Comparison of ENCODE assay signal across 18 cellular contexts in genomic region chr18:73708596-73708995, GRCh38.
DNase-seq lines count a peak whose midpoint lies in the region; ATAC-seq and TF ChIP-seq lines count a peak whose summit lies in the region.
"Had no signal": no experiment of that assay in that cellular context is flagged by ENCODE, and none has a peak within 500 bp of the region (broad histone marks: within the 10 kb centered on the region; RNA-seq: fewer than 3 reads in every experiment).

No MANE protein-coding gene starts in this region.

- H2BK5ac ChIP-seq in IMR-90 (ENCODE audit: low read depth, low read length, poor library complexity, severe bottlenecking) (no peak overlapping the region), trophoblast cell (ENCODE audit: low read depth, low read length, poor library complexity) (no peak overlapping the region)

- no peaks in the 10 kb centered on the region for H3K4me1 Mint-ChIP-seq in neural progenitor cell
- no peaks in the 10 kb centered on the region for H3K4me1 Mint-ChIP-seq in activated CD4-positive, alpha-beta memory T cell treated with anti-CD3 and anti-CD28 coated beads, Interleukin-2, amount 10 ng/mL, durations not matched to agents 7 days and 5 days
- H3K4me1 Mint-ChIP-seq: CD4-positive, alpha-beta memory T cell; GM23338 had no signal

- in situ Hi-C loops in IMR-90 (cut with MboI; ENCODE audit: low sequenced_read_pairs) = no loop called here

- no peak overlapping the region for H3K4me3 Mint-ChIP-seq in neural progenitor cell
- H3K4me3 Mint-ChIP-seq in activated CD4-positive, alpha-beta memory T cell treated with anti-CD3 and anti-CD28 coated beads, Interleukin-2, amount 10 ng/mL, durations not matched to agents 7 days and 5 days = no peak overlapping the region
- H3K4me3 Mint-ChIP-seq: CD4-positive, alpha-beta memory T cell; GM23338; HFFc6 had no signal

- H3K36me3 ChIP-seq in IMR-90 (ENCODE audit: control insufficient read depth, insufficient read depth, low read length) (no peaks in the 10 kb centered on the region), neural progenitor cell (no peaks in the 10 kb centered on the region), trophoblast cell (ENCODE audit: control insufficient read depth in 1 of 2, insufficient read depth in 2 of 2, low read length in 2 of 2) (no peaks in the 10 kb centered on the region)
- H3K36me3 ChIP-seq: HAP-1 had no signal

- H4K20me1 ChIP-seq in IMR-90 (ENCODE audit: insufficient read depth, low read length) (no peaks in the 10 kb centered on the region), neural progenitor cell (ENCODE audit: low read depth) (no peaks in the 10 kb centered on the region)

- H3K79me2 ChIP-seq in neural progenitor cell (ENCODE audit: low read depth) = no peaks in the 10 kb centered on the region
- no peaks in the 10 kb centered on the region for H3K79me2 ChIP-seq in trophoblast cell (ENCODE audit: control insufficient read depth, insufficient read depth, low read length, poor library complexity)

- H3K9me3 ChIP-seq in IMR-90 (ENCODE audit: control insufficient read depth, insufficient read depth, low read length) (peaks cover 5% of the 10 kb centered on the region), neural progenitor cell (ENCODE audit: low read depth) (no peaks in the 10 kb centered on the region), trophoblast cell (ENCODE audit: insufficient read depth, low read depth, low read length) (no peaks in the 10 kb centered on the region)
- H3K9me3 ChIP-seq: Caco-2, HAP-1 had no signal

- TF ChIP-seq POLR2A in IMR-90 (IDR thresholded peaks at IDR 0.05; ENCODE audit: low read depth, low read length) = no peak

- no peak overlapping the region for H3K4me3 ChIP-seq in IMR-90 (ENCODE audit: insufficient read depth, low read depth, low read length)
- H3K4me3 ChIP-seq in neural progenitor cell = no peak overlapping the region
- no peak overlapping the region for H3K4me3 ChIP-seq in trophoblast cell (ENCODE audit: low read depth, low read length)
- H3K4me3 ChIP-seq: GM12878, GM23338, HAP-1 had no signal

- no peaks in the 10 kb centered on the region; the same call in 1 of the 2 replicates for H3K4me1 ChIP-seq in IMR-90 (ENCODE audit: control insufficient read depth, insufficient read depth, low read length)
- H3K4me1 ChIP-seq in neural progenitor cell = no peaks in the 10 kb centered on the region
- H3K4me1 ChIP-seq in trophoblast cell (ENCODE audit: control insufficient read depth in 1 of 2, insufficient read depth in 2 of 2, low read length in 2 of 2) = no peaks in the 10 kb centered on the region
- H3K4me1 ChIP-seq: Caco-2, HAP-1 had no signal

- dilution Hi-C loops in IMR-90 (cut with HindIII; ENCODE audit: low sequenced_read_pairs, unreplicated experiment) = no loop called here

- no peak overlapping the region for H3K23ac ChIP-seq in IMR-90 (ENCODE audit: low read depth, low read length)
- H3K23ac ChIP-seq in trophoblast cell (ENCODE audit: low read length) = no peak overlapping the region

- H3K9ac ChIP-seq in IMR-90 (ENCODE audit: low read depth, low read length) (no peak overlapping the region), neural progenitor cell (no peak overlapping the region), trophoblast cell (ENCODE audit: low read length) (no peak overlapping the region)

- H2BK20ac ChIP-seq in IMR-90 (ENCODE audit: low read depth, low read length) = peak overlapping the region; percentile 39; the same call in 1 of the 2 replicates

- no peak overlapping the region for H2BK15ac ChIP-seq in IMR-90 (ENCODE audit: low read depth, low read length)

- no CpG with 5 or more reads among the region's 4 CpGs for WGBS in IMR-90 (ENCODE audit: extremely low coverage in 2 of 2, insufficient read length in 1 of 2), 2 experiments
- WGBS in trophoblast cell (ENCODE audit: extremely low coverage, insufficient coverage, insufficient read length) = no CpG with 5 or more reads among the region's 4 CpGs

- no peak for DNase-seq in IMR-90
- DNase-seq in brain pericyte (ENCODE audit: low read depth, low spot score) = peak; percentile 11
- DNase-seq in neural progenitor cell (ENCODE audit: low spot score) = no peak
- DNase-seq in trophoblast cell = no peak
- no peak for DNase-seq in NCI-H1930 (lab: John Stamatoyannopoulos, UW)
- DNase-seq in activated T-cell treated with anti-CD3 and anti-CD28 coated beads, Interleukin-2, amount 50 U/mL, for 48 hours = no peak
- no peak for DNase-seq in activated CD4-positive, alpha-beta memory T cell treated with anti-CD3 and anti-CD28 coated beads, Interleukin-2, amount 10 ng/mL, durations not matched to agents 7 days and 5 days
- DNase-seq: C1 segment of cervical spinal cord; Caco-2; CD4-positive, alpha-beta memory T cell; DMS 273 treated with DMSO at 0.1 percent for 48 hours; DMS79; EL; GDM1; HFFc6 had no signal

- H3K27me3 ChIP-seq in IMR-90 (ENCODE audit: control insufficient read depth, insufficient read depth, low read length) (no peaks in the 10 kb centered on the region), neural progenitor cell (no peaks in the 10 kb centered on the region), trophoblast cell (ENCODE audit: insufficient read depth, low read length) (no peaks in the 10 kb centered on the region)

- POLR2A ChIA-PET in IMR-90 (lab: Charles Lee; ENCODE audit: unreplicated experiment) = no interaction called here
- POLR2A ChIA-PET in activated CD4-positive, alpha-beta memory T cell treated with anti-CD3 and anti-CD28 coated beads, Interleukin-2, amount 10 ng/mL, durations not matched to agents 7 days and 5 days (lab: Charles Lee) = no interaction called here

- BruUV-seq in IMR-90 (replicated peaks; lab: Mats Ljungman, UMichigan) = no TSS peak

- H3K56ac ChIP-seq in IMR-90 (ENCODE audit: extremely low read depth, insufficient read depth, low read length) = no peak overlapping the region

- no peaks in the 10 kb centered on the region for H3F3A ChIP-seq in neural progenitor cell (ENCODE audit: low read depth)

- no peak for ATAC-seq in IMR-90 (ENCODE audit: low read depth)
- ATAC-seq: GM12878, GM23338 had no signal

- intact Hi-C loops in IMR-90 (cut with micrococcal nuclease) = loop anchor here (10.0 kb wide), 1 partner anchor 266 kb away; no protein-coding TSS in a partner anchor

- H3K4ac ChIP-seq in IMR-90 (ENCODE audit: low read depth, low read length) (peak overlapping the region; percentile 8; the same call in 1 of the 2 replicates), trophoblast cell (ENCODE audit: low read depth, low read length) (no peak overlapping the region)

- no peak overlapping the region for H4K5ac ChIP-seq in IMR-90 (ENCODE audit: low read depth, low read length)

- CTCF ChIA-PET in IMR-90 (lab: Yijun Ruan, JAX) = no interaction called here
- CTCF ChIA-PET in activated CD4-positive, alpha-beta memory T cell treated with anti-CD3 and anti-CD28 coated beads, Interleukin-2, amount 10 ng/mL, durations not matched to agents 7 days and 5 days (lab: Charles Lee) = no interaction called here

- peak overlapping the region in 1 of 2 experiments; percentile 53; a peak in 1 of 4 replicates for H4K8ac ChIP-seq in IMR-90 (ENCODE audit: low read depth in 2 of 2, low read length in 2 of 2)
- H4K8ac ChIP-seq in trophoblast cell (ENCODE audit: low read depth, low read length) = no peak overlapping the region

- H3K27ac Mint-ChIP-seq in neural progenitor cell = no peak overlapping the region
- no peak overlapping the region for H3K27ac Mint-ChIP-seq in activated CD4-positive, alpha-beta memory T cell treated with anti-CD3 and anti-CD28 coated beads, Interleukin-2, amount 10 ng/mL, durations not matched to agents 7 days and 5 days
- H3K27ac Mint-ChIP-seq: CD4-positive, alpha-beta memory T cell; GM23338; HFFc6 had no signal

- H2AK9ac ChIP-seq in IMR-90 (replicated peaks; ENCODE audit: low read depth, low read length, poor library complexity) = no peak overlapping the region

- H3K4me2 ChIP-seq in IMR-90 (ENCODE audit: low read depth, low read length) = no peak overlapping the region
- no peak overlapping the region for H3K4me2 ChIP-seq in neural progenitor cell
- no peak overlapping the region for H3K4me2 ChIP-seq in trophoblast cell (ENCODE audit: low read length)
- H3K4me2 ChIP-seq: GM23338 had no signal

- no peaks in the 10 kb centered on the region for H3K36me3 Mint-ChIP-seq in neural progenitor cell
- no peaks in the 10 kb centered on the region for H3K36me3 Mint-ChIP-seq in activated CD4-positive, alpha-beta memory T cell treated with anti-CD3 and anti-CD28 coated beads, Interleukin-2, amount 10 ng/mL, durations not matched to agents 7 days and 5 days (ENCODE audit: low read depth)
- H3K36me3 Mint-ChIP-seq: CD4-positive, alpha-beta memory T cell had no signal

- no peak for TF ChIP-seq RAD21 in IMR-90 (IDR thresholded peaks at IDR 0.05; ENCODE audit: low read length)

- no peak overlapping the region for H4K91ac ChIP-seq in IMR-90 (ENCODE audit: insufficient read depth, low read depth, low read length)
- no peak overlapping the region for H4K91ac ChIP-seq in trophoblast cell (ENCODE audit: low read depth, low read length)

- H2BK120ac ChIP-seq in IMR-90 (ENCODE audit: low read depth, low read length) (peak overlapping the region; percentile 11; the same call in 1 of the 2 replicates), trophoblast cell (ENCODE audit: insufficient read depth, low read length, poor library complexity) (no peak overlapping the region)

- H3K18ac ChIP-seq in IMR-90 (ENCODE audit: low read depth, low read length) (peak overlapping the region; percentile 70), trophoblast cell (ENCODE audit: low read length) (no peak overlapping the region)

- H3K79me1 ChIP-seq in IMR-90 (ENCODE audit: low read depth in 1 of 2, low read length in 2 of 2) (no peaks in the 10 kb centered on the region), trophoblast cell (ENCODE audit: low read length) (no peaks in the 10 kb centered on the region)

- H3K9me3 Mint-ChIP-seq in neural progenitor cell = no peaks in the 10 kb centered on the region
- H3K9me3 Mint-ChIP-seq in activated CD4-positive, alpha-beta memory T cell treated with anti-CD3 and anti-CD28 coated beads, Interleukin-2, amount 10 ng/mL, durations not matched to agents 7 days and 5 days = peaks cover 4% of the 10 kb centered on the region
- H3K9me3 Mint-ChIP-seq: GM23338 had no signal

- H3K14ac ChIP-seq in IMR-90 (replicated peaks; ENCODE audit: low read depth, low read length) (no peak overlapping the region), trophoblast cell (ENCODE audit: low read length) (no peak overlapping the region)

- H3K27me3 Mint-ChIP-seq in neural progenitor cell (ENCODE audit: insufficient read depth, low read depth) = no peaks in the 10 kb centered on the region
- H3K27me3 Mint-ChIP-seq in activated CD4-positive, alpha-beta memory T cell treated with anti-CD3 and anti-CD28 coated beads, Interleukin-2, amount 10 ng/mL, durations not matched to agents 7 days and 5 days = no peaks in the 10 kb centered on the region
- H3K27me3 Mint-ChIP-seq: CD4-positive, alpha-beta memory T cell had no signal

- no peak overlapping the region for H4K12ac ChIP-seq in trophoblast cell (ENCODE audit: low read depth, low read length)

- H2BK12ac ChIP-seq in trophoblast cell (ENCODE audit: low read length) = no peak overlapping the region

- no peaks in the 10 kb centered on the region; the same call in 1 of the 2 replicates for H3K9me1 ChIP-seq in IMR-90 (ENCODE audit: insufficient read depth, low read length)

- H2AFZ ChIP-seq in IMR-90 (replicated peaks; ENCODE audit: low read length, poor library complexity) (no peak overlapping the region), neural progenitor cell (replicated peaks) (peak overlapping the region; percentile 11), trophoblast cell (ENCODE audit: insufficient read depth, low read length, poor library complexity) (peak overlapping the region; percentile 54)
- H2AFZ ChIP-seq: GM23338 had no signal

- peak overlapping the region; percentile 17; the same call in 1 of the 2 replicates for H2AK5ac ChIP-seq in IMR-90 (ENCODE audit: low read depth, low read length)
- H2AK5ac ChIP-seq in trophoblast cell (ENCODE audit: low read length) = no peak overlapping the region

- H3K27ac ChIP-seq in IMR-90 (ENCODE audit: insufficient read depth, low read length) (no peak overlapping the region), neural progenitor cell (no peak overlapping the region), trophoblast cell (ENCODE audit: low read depth, low read length) (no peak overlapping the region)

- TF ChIP-seq CTCF in IMR-90 (conservative IDR thresholded peaks at IDR 0.05; ENCODE audit: low read depth, low read length) (no peak), neural progenitor cell (IDR thresholded peaks at IDR 0.05) (no peak)
